9 cellular contexts compared by ENCODE assay signal in genomic region chr10:119285495-119286267, GRCh38.
A peak's percentile ranks its signal among the peaks of the same experiment; 100 is the strongest.
DNase-seq lines count a peak whose midpoint lies in the region; ATAC-seq and TF ChIP-seq lines count a peak whose summit lies in the region.
"Had no signal": no experiment of that assay in that cellular context is flagged by ENCODE, and none has a peak within 500 bp of the region (broad histone marks: within the 10 kb centered on the region; RNA-seq: fewer than 3 reads in every experiment).

No MANE protein-coding gene starts in this region.

- H3K79me2 ChIP-seq in OCI-LY7 (ENCODE audit: insufficient read depth, low read depth, low read length): no peaks in the 10 kb centered on the region

- POLR2A ChIA-PET in OCI-LY7 (lab: Charles Lee): interaction anchor here (1.1 kb wide), 1 partner anchor 19 kb away, joined by 4 read pairs; no protein-coding TSS in a partner anchor

- CTCF ChIA-PET in OCI-LY7 (lab: Charles Lee; ENCODE audit: unreplicated experiment): no interaction called here

- peak overlapping the region in 1 of 12 donors; percentile 33 for H3K4me3 ChIP-seq in heart left ventricle
- peak overlapping the region; percentile 9 for H3K4me3 ChIP-seq in OCI-LY7 (ENCODE audit: low read depth, low read length, poor library complexity, severe bottlenecking)
- H3K4me3 ChIP-seq in esophagus muscularis mucosa: no peak overlapping the region
- no peak overlapping the region for H3K4me3 ChIP-seq in tibial artery

- intact Hi-C loops in heart left ventricle (cut with DNase I): loop anchor here in 2 of 10 donors (5.0 kb wide), 4 partner anchors 33 to 78 kb away; partner anchors contain the start of gene GRK5 (in 1 of the 2)
- intact Hi-C loops in left ventricle myocardium superior (cut with micrococcal nuclease): no loop called here
- intact Hi-C loops in OCI-LY7 (cut with micrococcal nuclease; ENCODE audit: unreplicated experiment): no loop called here
- intact Hi-C loops in esophagus muscularis mucosa (cut with DNase I): no loop called here
- intact Hi-C loops in tibial artery (cut with DNase I; ENCODE audit: low total_unique reads): loop anchor here (10.0 kb wide), 1 partner anchor 129 kb away; no protein-coding TSS in a partner anchor

- DNase-seq in heart left ventricle (no peak), left ventricle myocardium superior (no peak), OCI-LY7 (ENCODE audit: low spot score) (no peak), esophagus muscularis mucosa (ENCODE audit: extremely low spot score) (no peak), tibial artery (no peak), KG1 (lab: John Stamatoyannopoulos, UW) (no peak)
- DNase-seq: COR-L47 had no signal

- peak overlapping the region; percentile 41 for H3K4me2 ChIP-seq in OCI-LY7 (ENCODE audit: low read length)

- TF ChIP-seq POLR2A in heart left ventricle (IDR thresholded peaks at IDR 0.05) (no peak), esophagus muscularis mucosa (IDR thresholded peaks at IDR 0.05; ENCODE audit: low read depth) (no peak)

- no TSS peak for BruUV-seq in OCI-LY7 (replicated peaks; lab: Mats Ljungman, UMichigan)

- no peaks in the 10 kb centered on the region for H3K27me3 ChIP-seq in heart left ventricle
- no peaks in the 10 kb centered on the region for H3K27me3 ChIP-seq in esophagus muscularis mucosa
- no peaks in the 10 kb centered on the region for H3K27me3 ChIP-seq in tibial artery

- no peak for TF ChIP-seq EP300 in esophagus muscularis mucosa (IDR thresholded peaks at IDR 0.05)

- H2AFZ ChIP-seq in OCI-LY7 (ENCODE audit: low read length): no peak overlapping the region

- H3K27ac ChIP-seq in heart left ventricle: peak overlapping the region in 9 of 12 donors; percentile 1 to 65 (median 47)
- no peak overlapping the region for H3K27ac ChIP-seq in OCI-LY7 (ENCODE audit: low read depth, low read length, poor library complexity, severe bottlenecking)
- H3K27ac ChIP-seq in esophagus muscularis mucosa (replicated peaks in 1 of 4): peak overlapping the region; percentile 37 to 70 (median 59)
- peak overlapping the region; percentile 55 to 70 for H3K27ac ChIP-seq in tibial artery

- no peaks in the 10 kb centered on the region for H3K9me2 ChIP-seq in OCI-LY7 (ENCODE audit: insufficient read depth, low read length)

- no peaks in the 10 kb centered on the region for H4K20me1 ChIP-seq in OCI-LY7 (ENCODE audit: insufficient read depth, low read length)

- H3K9me3 ChIP-seq in heart left ventricle (no peaks in the 10 kb centered on the region), OCI-LY7 (ENCODE audit: low read length) (no peaks in the 10 kb centered on the region), esophagus muscularis mucosa (no peaks in the 10 kb centered on the region), tibial artery (no peaks in the 10 kb centered on the region)

- H3K36me3 ChIP-seq in heart left ventricle (no peaks in the 10 kb centered on the region), OCI-LY7 (ENCODE audit: insufficient read depth, low read length) (no peaks in the 10 kb centered on the region), esophagus muscularis mucosa (no peaks in the 10 kb centered on the region), tibial artery (no peaks in the 10 kb centered on the region)

- WGBS in heart left ventricle, 4 donors: 74 to 81% (median 78%) methylated on average over 9 of the region's 9 CpGs
- WGBS in esophagus muscularis mucosa: 73% methylated on average over 9 of the region's 9 CpGs

- TF ChIP-seq CTCF in heart left ventricle (IDR thresholded peaks at IDR 0.05) (no peak), OCI-LY7 (conservative IDR thresholded peaks at IDR 0.05; ENCODE audit: low read length) (no peak), esophagus muscularis mucosa (IDR thresholded peaks at IDR 0.05) (no peak), tibial artery (IDR thresholded peaks at IDR 0.05) (no peak)

- no peak for ATAC-seq in heart left ventricle
- ATAC-seq in left ventricle myocardium superior: no peak
- no peak for ATAC-seq in HG03175 (IDR thresholded peaks at IDR 0.05; ENCODE audit: unreplicated experiment)
- no peak for ATAC-seq in HG02763 (IDR thresholded peaks at IDR 0.05; ENCODE audit: unreplicated experiment)

- H3K4me1 ChIP-seq in heart left ventricle: peaks cover 33 to 99% (median 90%) of the 10 kb centered on the region in 12 donors
- H3K4me1 ChIP-seq in OCI-LY7 (ENCODE audit: insufficient read depth, low read length, poor library complexity, severe bottlenecking): peaks cover 38% of the 10 kb centered on the region
- peaks cover 89 to 99% (median 97%) of the 10 kb centered on the region in 4 donors for H3K4me1 ChIP-seq in esophagus muscularis mucosa
- peaks cover 3 to 95% (median 79%) of the 10 kb centered on the region in 4 donors for H3K4me1 ChIP-seq in tibial artery
